ENCODE assay signal across 1 cellular context in the genomic region with DNA sequence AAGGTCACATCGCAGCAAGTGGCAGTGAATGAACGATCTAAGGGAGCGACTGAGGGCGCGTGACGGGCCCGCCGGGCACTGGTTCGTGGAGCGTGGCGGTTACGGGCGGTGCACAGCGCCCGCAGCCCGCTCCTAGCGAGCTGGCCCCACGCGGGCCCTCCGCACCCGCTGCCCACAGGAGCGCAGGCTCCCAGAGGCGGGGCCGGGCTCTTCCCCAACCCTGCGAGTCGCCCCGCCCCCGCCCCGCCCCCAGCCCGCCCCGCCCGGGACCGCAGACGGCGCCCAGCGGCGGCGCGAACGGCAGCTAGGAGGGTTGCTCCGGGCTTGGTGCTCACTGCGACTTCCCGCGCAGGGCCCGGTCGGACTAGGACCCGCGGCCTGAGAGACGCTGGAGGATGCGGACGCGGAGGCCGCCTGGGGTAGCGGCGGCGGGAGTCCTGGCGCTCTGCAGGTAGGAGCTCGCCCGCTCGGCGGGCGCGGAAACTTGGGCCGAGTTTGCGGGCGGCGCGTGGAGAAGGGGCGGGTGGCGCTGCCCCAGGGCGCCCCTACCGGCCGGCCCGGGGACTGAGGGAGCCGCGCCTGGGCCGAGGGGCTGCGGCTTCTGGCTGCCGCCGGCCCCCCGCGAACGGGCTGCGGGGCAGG.
TF ChIP-seq lines count a peak whose summit lies in the region.

TSS of gene C15orf39 (plus strand) at position 274 of the 642 bp plus-strand sequence. CDS start 4,167 bp downstream, outside the sequence.

TF ChIP-seq in K562, 482 proteins besides CTCF, POLR2A, EP300 and RAD21 (continued from another document):
- TF ChIP-seq, protein P1, sequence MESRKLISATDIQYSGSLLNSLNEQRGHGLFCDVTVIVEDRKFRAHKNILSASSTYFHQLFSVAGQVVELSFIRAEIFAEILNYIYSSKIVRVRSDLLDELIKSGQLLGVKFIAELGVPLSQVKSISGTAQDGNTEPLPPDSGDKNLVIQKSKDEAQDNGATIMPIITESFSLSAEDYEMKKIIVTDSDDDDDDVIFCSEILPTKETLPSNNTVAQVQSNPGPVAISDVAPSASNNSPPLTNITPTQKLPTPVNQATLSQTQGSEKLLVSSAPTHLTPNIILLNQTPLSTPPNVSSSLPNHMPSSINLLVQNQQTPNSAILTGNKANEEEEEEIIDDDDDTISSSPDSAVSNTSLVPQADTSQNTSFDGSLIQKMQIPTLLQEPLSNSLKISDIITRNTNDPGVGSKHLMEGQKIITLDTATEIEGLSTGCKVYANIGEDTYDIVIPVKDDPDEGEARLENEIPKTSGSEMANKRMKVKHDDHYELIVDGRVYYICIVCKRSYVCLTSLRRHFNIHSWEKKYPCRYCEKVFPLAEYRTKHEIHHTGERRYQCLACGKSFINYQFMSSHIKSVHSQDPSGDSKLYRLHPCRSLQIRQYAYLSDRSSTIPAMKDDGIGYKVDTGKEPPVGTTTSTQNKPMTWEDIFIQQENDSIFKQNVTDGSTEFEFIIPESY (CRISPR knock-in tag; IDR thresholded peaks at IDR 0.05) = peak; percentile 53; the same call in 1 of the 2 replicates
- TF ChIP-seq, protein P2, sequence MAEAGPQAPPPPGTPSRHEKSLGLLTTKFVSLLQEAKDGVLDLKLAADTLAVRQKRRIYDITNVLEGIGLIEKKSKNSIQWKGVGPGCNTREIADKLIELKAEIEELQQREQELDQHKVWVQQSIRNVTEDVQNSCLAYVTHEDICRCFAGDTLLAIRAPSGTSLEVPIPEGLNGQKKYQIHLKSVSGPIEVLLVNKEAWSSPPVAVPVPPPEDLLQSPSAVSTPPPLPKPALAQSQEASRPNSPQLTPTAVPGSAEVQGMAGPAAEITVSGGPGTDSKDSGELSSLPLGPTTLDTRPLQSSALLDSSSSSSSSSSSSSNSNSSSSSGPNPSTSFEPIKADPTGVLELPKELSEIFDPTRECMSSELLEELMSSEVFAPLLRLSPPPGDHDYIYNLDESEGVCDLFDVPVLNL (CRISPR knock-in tag; IDR thresholded peaks at IDR 0.05; ENCODE audit: low read depth) = no peak
- peak; percentile 91 for TF ChIP-seq E2F3 (CRISPR knock-in tag; IDR thresholded peaks at IDR 0.05)
- TF ChIP-seq ESRRA (IDR thresholded peaks at IDR 0.05; ENCODE audit: borderline replicate concordance, low read depth) = peak; percentile 60; the same call in 1 of the 2 replicates
- peak; percentile 71; the same call in 1 of the 2 replicates for TF ChIP-seq KDM2B (CRISPR knock-in tag; IDR thresholded peaks at IDR 0.05)
- TF ChIP-seq, protein P3, sequence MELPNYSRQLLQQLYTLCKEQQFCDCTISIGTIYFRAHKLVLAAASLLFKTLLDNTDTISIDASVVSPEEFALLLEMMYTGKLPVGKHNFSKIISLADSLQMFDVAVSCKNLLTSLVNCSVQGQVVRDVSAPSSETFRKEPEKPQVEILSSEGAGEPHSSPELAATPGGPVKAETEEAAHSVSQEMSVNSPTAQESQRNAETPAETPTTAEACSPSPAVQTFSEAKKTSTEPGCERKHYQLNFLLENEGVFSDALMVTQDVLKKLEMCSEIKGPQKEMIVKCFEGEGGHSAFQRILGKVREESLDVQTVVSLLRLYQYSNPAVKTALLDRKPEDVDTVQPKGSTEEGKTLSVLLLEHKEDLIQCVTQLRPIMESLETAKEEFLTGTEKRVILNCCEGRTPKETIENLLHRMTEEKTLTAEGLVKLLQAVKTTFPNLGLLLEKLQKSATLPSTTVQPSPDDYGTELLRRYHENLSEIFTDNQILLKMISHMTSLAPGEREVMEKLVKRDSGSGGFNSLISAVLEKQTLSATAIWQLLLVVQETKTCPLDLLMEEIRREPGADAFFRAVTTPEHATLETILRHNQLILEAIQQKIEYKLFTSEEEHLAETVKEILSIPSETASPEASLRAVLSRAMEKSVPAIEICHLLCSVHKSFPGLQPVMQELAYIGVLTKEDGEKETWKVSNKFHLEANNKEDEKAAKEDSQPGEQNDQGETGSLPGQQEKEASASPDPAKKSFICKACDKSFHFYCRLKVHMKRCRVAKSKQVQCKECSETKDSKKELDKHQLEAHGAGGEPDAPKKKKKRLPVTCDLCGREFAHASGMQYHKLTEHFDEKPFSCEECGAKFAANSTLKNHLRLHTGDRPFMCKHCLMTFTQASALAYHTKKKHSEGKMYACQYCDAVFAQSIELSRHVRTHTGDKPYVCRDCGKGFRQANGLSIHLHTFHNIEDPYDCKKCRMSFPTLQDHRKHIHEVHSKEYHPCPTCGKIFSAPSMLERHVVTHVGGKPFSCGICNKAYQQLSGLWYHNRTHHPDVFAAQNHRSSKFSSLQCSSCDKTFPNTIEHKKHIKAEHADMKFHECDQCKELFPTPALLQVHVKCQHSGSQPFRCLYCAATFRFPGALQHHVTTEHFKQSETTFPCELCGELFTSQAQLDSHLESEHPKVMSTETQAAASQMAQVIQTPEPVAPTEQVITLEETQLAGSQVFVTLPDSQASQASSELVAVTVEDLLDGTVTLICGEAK (IDR thresholded peaks at IDR 0.05) = no peak
- TF ChIP-seq, protein P3 (CRISPR knock-in tag; IDR thresholded peaks at IDR 0.05) = no peak
- TF ChIP-seq ILF3 (IDR thresholded peaks at IDR 0.05; ENCODE audit: borderline replicate concordance) = peak; percentile 86; the same call in 1 of the 2 replicates
TF ChIP-seq in K562: peak in this region for 110.
